1 cellular context compared by ENCODE assay signal in the genomic region with DNA sequence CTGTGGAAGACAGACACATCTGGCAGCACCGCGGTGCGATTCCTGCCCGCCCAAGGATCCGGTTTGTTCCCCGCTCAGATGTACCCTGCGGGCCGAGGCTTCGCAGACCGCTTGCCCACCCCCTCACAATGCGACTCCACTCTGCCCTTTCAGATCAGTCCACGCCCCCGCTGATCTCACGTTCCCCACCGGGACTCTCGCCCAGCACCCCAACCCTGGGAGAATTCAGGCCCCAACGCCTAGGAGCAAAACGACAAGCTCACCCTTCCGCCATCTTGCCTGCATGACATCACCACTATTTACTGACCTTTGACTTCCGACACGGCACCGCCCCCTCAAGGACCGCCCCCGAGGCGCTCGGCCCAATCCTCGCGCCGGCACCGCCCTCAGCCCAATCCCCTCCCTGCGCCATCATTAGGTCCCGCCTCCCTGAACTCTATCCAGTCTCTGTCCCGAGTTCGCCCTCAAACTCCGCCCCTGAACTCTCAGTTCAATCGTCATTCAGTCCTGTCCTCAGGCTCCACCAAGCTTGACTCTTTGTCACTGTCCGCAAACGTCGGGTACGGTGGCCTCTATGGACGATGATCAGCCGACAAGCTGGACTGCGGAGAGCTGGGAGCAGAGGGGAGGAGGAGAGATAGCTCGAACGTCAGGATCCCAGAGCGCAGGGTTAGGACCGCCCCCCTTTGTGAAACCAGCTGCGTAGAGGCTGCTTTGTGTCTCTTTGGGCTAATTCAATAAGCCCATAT.
TF ChIP-seq lines count a peak whose summit lies in the region.

Gene BSDC1, minus strand, starts transcription at position 301 of the 749 bp plus-strand sequence. Its CDS starts 27 bp downstream, at position 274.

TF ChIP-seq in HepG2, 621 proteins besides CTCF, POLR2A, EP300 and RAD21 (continued from another document and continues in another):
- TF ChIP-seq, protein P1, sequence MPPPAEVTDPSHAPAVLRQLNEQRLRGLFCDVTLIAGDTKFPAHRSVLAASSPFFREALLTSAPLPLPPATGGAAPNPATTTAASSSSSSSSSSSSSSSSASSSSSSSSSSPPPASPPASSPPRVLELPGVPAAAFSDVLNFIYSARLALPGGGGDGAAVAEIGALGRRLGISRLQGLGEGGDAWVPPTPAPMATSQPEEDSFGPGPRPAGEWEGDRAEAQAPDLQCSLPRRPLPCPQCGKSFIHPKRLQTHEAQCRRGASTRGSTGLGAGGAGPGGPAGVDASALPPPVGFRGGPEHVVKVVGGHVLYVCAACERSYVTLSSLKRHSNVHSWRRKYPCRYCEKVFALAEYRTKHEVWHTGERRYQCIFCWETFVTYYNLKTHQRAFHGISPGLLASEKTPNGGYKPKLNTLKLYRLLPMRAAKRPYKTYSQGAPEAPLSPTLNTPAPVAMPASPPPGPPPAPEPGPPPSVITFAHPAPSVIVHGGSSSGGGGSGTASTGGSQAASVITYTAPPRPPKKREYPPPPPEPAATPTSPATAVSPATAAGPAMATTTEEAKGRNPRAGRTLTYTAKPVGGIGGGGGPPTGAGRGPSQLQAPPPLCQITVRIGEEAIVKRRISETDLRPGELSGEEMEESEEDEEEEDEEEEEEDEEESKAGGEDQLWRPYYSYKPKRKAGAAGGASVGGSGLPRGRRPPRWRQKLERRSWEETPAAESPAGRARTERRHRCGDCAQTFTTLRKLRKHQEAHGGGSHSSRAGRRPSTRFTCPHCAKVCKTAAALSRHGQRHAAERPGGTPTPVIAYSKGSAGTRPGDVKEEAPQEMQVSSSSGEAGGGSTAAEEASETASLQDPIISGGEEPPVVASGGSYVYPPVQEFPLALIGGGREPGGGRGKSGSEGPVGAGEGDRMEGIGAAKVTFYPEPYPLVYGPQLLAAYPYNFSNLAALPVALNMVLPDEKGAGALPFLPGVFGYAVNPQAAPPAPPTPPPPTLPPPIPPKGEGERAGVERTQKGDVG (CRISPR knock-in tag; IDR thresholded peaks at IDR 0.05; ENCODE audit: borderline replicate concordance) = 0 out of 2 replicates have a peak, but pooled peaks have one; percentile 76
- TF ChIP-seq FOXC1 (CRISPR knock-in tag; IDR thresholded peaks at IDR 0.05; ENCODE audit: borderline replicate concordance) = 0 out of 2 replicates have a peak, but pooled peaks have one; percentile 84
- TF ChIP-seq BCL6 (CRISPR knock-in tag; IDR thresholded peaks at IDR 0.05) = peak; percentile 31; the same call in 1 of the 2 replicates
- peak; percentile 91 for TF ChIP-seq NAIF1 (CRISPR knock-in tag; IDR thresholded peaks at IDR 0.05; ENCODE audit: borderline replicate concordance)
- peak; percentile 66; the same call in 1 of the 2 replicates for TF ChIP-seq DNMT3B (CRISPR knock-in tag; conservative IDR thresholded peaks at IDR 0.05)
- TF ChIP-seq, protein P2, sequence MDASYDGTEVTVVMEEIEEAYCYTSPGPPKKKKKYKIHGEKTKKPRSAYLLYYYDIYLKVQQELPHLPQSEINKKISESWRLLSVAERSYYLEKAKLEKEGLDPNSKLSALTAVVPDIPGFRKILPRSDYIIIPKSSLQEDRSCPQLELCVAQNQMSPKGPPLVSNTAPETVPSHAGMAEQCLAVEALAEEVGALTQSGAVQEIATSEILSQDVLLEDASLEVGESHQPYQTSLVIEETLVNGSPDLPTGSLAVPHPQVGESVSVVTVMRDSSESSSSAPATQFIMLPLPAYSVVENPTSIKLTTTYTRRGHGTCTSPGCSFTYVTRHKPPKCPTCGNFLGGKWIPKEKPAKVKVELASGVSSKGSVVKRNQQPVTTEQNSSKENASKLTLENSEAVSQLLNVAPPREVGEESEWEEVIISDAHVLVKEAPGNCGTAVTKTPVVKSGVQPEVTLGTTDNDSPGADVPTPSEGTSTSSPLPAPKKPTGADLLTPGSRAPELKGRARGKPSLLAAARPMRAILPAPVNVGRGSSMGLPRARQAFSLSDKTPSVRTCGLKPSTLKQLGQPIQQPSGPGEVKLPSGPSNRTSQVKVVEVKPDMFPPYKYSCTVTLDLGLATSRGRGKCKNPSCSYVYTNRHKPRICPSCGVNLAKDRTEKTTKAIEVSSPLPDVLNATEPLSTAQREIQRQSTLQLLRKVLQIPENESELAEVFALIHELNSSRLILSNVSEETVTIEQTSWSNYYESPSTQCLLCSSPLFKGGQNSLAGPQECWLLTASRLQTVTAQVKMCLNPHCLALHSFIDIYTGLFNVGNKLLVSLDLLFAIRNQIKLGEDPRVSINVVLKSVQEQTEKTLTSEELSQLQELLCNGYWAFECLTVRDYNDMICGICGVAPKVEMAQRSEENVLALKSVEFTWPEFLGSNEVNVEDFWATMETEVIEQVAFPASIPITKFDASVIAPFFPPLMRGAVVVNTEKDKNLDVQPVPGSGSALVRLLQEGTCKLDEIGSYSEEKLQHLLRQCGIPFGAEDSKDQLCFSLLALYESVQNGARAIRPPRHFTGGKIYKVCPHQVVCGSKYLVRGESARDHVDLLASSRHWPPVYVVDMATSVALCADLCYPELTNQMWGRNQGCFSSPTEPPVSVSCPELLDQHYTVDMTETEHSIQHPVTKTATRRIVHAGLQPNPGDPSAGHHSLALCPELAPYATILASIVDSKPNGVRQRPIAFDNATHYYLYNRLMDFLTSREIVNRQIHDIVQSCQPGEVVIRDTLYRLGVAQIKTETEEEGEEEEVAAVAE (CRISPR knock-in tag; IDR thresholded peaks at IDR 0.05; ENCODE audit: borderline replicate concordance) = peak; percentile 79; the same call in 1 of the 2 replicates
- peak; percentile 58; the same call in 1 of the 2 replicates for TF ChIP-seq TOPORS (CRISPR knock-in tag; IDR thresholded peaks at IDR 0.05)
- no peak for TF ChIP-seq PAF1 (CRISPR knock-in tag; IDR thresholded peaks at IDR 0.05)
- peak; percentile 20; the same call in 1 of the 2 replicates for TF ChIP-seq ZNF574 (CRISPR knock-in tag; IDR thresholded peaks at IDR 0.05)
- peak; percentile 86; the same call in 1 of the 2 replicates for TF ChIP-seq ZSCAN5A (CRISPR knock-in tag; IDR thresholded peaks at IDR 0.05; ENCODE audit: borderline replicate concordance)
- peak; percentile 76 for TF ChIP-seq AGO2 (optimal IDR thresholded peaks at IDR 0.05; ENCODE audit: low read depth, low read length)
- no peak for TF ChIP-seq ZNF703 (CRISPR knock-in tag; IDR thresholded peaks at IDR 0.05; ENCODE audit: borderline replicate concordance)
- peak; percentile 72; the same call in 1 of the 2 replicates for TF ChIP-seq ZBTB39 (CRISPR knock-in tag; IDR thresholded peaks at IDR 0.05)
- TF ChIP-seq SKI (IDR thresholded peaks at IDR 0.05; ENCODE audit: partially characterized antibody) = no peak
- TF ChIP-seq CAMTA2 (CRISPR knock-in tag; IDR thresholded peaks at IDR 0.05; ENCODE audit: borderline replicate concordance) = no peak
- 0 out of 2 replicates have a peak, but pooled peaks have one; percentile 33 for TF ChIP-seq ISL2 (CRISPR knock-in tag; IDR thresholded peaks at IDR 0.05)
- peak; percentile 57; the same call in 1 of the 2 replicates for TF ChIP-seq ZNF773 (CRISPR knock-in tag; IDR thresholded peaks at IDR 0.05; ENCODE audit: borderline replicate concordance)
- TF ChIP-seq ZSCAN31 (CRISPR knock-in tag; IDR thresholded peaks at IDR 0.05; ENCODE audit: low read depth) = peak; percentile 85; the same call in 1 of the 2 replicates
- TF ChIP-seq LCORL (IDR thresholded peaks at IDR 0.05) = no peak
- peak; percentile 70; the same call in 1 of the 2 replicates for TF ChIP-seq LCORL (CRISPR knock-in tag; IDR thresholded peaks at IDR 0.05)
- TF ChIP-seq BATF2 (CRISPR knock-in tag; IDR thresholded peaks at IDR 0.05) = 0 out of 2 replicates have a peak, but pooled peaks have one; percentile 18
- no peak for TF ChIP-seq E2F1 (CRISPR knock-in tag; IDR thresholded peaks at IDR 0.05)
- TF ChIP-seq MAZ (IDR thresholded peaks at IDR 0.05; ENCODE audit: borderline replicate concordance, low read depth, low read length) = no peak; the same call in 1 of the 2 replicates
- TF ChIP-seq MAZ (CRISPR knock-in tag; IDR thresholded peaks at IDR 0.05; ENCODE audit: low read depth) = peak; percentile 79; the same call in 1 of the 2 replicates
- peak; percentile 88 for TF ChIP-seq ZNF792 (CRISPR knock-in tag; IDR thresholded peaks at IDR 0.05)
- TF ChIP-seq AKAP8 (CRISPR knock-in tag; IDR thresholded peaks at IDR 0.05) = no peak
- TF ChIP-seq SSRP1 (CRISPR knock-in tag; IDR thresholded peaks at IDR 0.05) = peak; percentile 63; the same call in 1 of the 2 replicates
- TF ChIP-seq IKZF5 (CRISPR knock-in tag; IDR thresholded peaks at IDR 0.05) = peak; percentile 90
- TF ChIP-seq SP4 (CRISPR knock-in tag; IDR thresholded peaks at IDR 0.05) = peak; percentile 93
- peak; percentile 84; the same call in 1 of the 2 replicates for TF ChIP-seq ZNF619 (CRISPR knock-in tag; IDR thresholded peaks at IDR 0.05)
- TF ChIP-seq CBX5 (CRISPR knock-in tag; IDR thresholded peaks at IDR 0.05; ENCODE audit: borderline replicate concordance) = peak; percentile 97
- TF ChIP-seq ZNF431 (CRISPR knock-in tag; IDR thresholded peaks at IDR 0.05; ENCODE audit: borderline replicate concordance, low read depth) = no peak
- 0 out of 2 replicates have a peak, but pooled peaks have one; percentile 55 for TF ChIP-seq ZNF550 (CRISPR knock-in tag; IDR thresholded peaks at IDR 0.05; ENCODE audit: borderline replicate concordance)
- TF ChIP-seq, protein P3, sequence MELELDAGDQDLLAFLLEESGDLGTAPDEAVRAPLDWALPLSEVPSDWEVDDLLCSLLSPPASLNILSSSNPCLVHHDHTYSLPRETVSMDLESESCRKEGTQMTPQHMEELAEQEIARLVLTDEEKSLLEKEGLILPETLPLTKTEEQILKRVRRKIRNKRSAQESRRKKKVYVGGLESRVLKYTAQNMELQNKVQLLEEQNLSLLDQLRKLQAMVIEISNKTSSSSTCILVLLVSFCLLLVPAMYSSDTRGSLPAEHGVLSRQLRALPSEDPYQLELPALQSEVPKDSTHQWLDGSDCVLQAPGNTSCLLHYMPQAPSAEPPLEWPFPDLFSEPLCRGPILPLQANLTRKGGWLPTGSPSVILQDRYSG (CRISPR knock-in tag; IDR thresholded peaks at IDR 0.05) = no peak
